Comparison of ENCODE assay signal across 13 cellular contexts in the genomic region with DNA sequence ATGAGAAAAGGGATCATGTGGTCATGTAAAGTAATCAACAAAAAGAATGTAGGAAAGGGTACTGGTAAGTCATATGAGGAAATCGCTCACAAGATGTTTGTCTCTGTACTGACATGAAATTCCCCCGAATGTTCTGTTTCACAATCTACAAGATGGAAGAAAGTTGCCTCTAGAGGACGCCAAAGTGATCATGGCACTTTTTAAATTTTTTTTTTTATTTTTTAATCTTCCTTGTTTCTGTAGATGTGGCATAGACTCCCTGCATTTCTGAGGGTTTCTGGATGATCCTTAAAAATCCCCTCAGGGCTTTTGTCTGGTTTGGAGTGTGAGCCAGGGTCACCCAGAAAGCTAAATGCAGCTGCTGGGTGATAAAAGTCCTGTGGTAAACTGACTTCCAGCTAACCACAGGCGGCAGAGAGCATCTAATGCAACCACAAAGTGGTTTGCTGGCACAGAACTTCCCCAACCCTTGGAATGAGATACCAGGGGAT.
DNase-seq lines count a peak whose midpoint lies in the region; FAIRE-seq and TF ChIP-seq lines count a peak whose summit lies in the region.
"Had no signal": no experiment of that assay in that cellular context is flagged by ENCODE, and none has a peak within 500 bp of the region (broad histone marks: within the 10 kb centered on the region; RNA-seq: fewer than 3 reads in every experiment).

No MANE protein-coding gene starts in this region.

- H3K27ac Mint-ChIP-seq in type B pancreatic cell, result no peak overlapping the region
- H3K27ac Mint-ChIP-seq: stimulated activated memory B cell treated with anti-CD40 and anti-IgM and Interleukin-4, amounts not matched to agents 10 μg/mL and 1 μg/mL and 100 μg/mL, for 72 hours had no signal

- H3K4me3 ChIP-seq in AG04449 (ENCODE audit: low read depth, low read length) (no peak overlapping the region), PC-9 (no peak overlapping the region), tibial nerve (no peak overlapping the region), kidney (ENCODE audit: low read length in 2 of 2) (no peak overlapping the region)
- H3K4me3 ChIP-seq: colonic mucosa had no signal

- WGBS in tibial nerve, 2 donors, result 80 to 81% methylated on average over 4 of the region's 4 CpGs

- no peaks in the 10 kb centered on the region for H3K79me2 ChIP-seq in PC-9 (ENCODE audit: low read depth)

- CTCF ChIA-PET in AG04449 (lab: Yijun Ruan, JAX) (interaction anchor here (1.1 to 2.4 kb wide), 2 partner anchors 9 to 289 kb away, joined by 4 to 7 read pairs; no protein-coding TSS in a partner anchor), PC-9 (lab: Charles Lee) (no interaction called here)

- DNase-seq in AG04449 (ENCODE audit: low read depth, low spot score) (peak; percentile 77), HCEC 1CT (peak; percentile 31), PC-9 (peak in 1 of 2 experiments; percentile 15), epidermal melanocyte (ENCODE audit: insufficient read length, low spot score) (peak; percentile 71), Ammon's horn (ENCODE audit: low spot score) (no peak), tibial nerve (ENCODE audit: low spot score in 2 of 2) (no peak), kidney (no peak), type B pancreatic cell (ENCODE audit: extremely low spot score, unreplicated experiment) (no peak)
- DNase-seq: activated CD8-positive, alpha-beta memory T cell treated with anti-CD3 and anti-CD28 coated beads for 24 hours; colonic mucosa; NCI-H526 had no signal

- POLR2A ChIA-PET in AG04449 (lab: Yijun Ruan, JAX) (interaction anchor here (0.7 to 1.0 kb wide), 2 partner anchors 125 to 354 kb away, joined by 3 read pairs; no protein-coding TSS in a partner anchor), PC-9 (lab: Charles Lee; ENCODE audit: unreplicated experiment) (no interaction called here)

- H3K9ac ChIP-seq in kidney (ENCODE audit: low read length in 2 of 2), result no peak overlapping the region

- H3K27me3 ChIP-seq in PC-9 (ENCODE audit: insufficient read depth, low read depth), result no peaks in the 10 kb centered on the region
- no peaks in the 10 kb centered on the region for H3K27me3 ChIP-seq in tibial nerve
- H3K27me3 ChIP-seq: colonic mucosa had no signal

- H3K4me2 ChIP-seq in PC-9, result no peak overlapping the region

- H3K4me3 Mint-ChIP-seq in type B pancreatic cell, result no peak overlapping the region
- H3K4me3 Mint-ChIP-seq: stimulated activated memory B cell treated with anti-CD40 and anti-IgM and Interleukin-4, amounts not matched to agents 10 μg/mL and 1 μg/mL and 100 μg/mL, for 72 hours had no signal

- no peak for FAIRE-seq in kidney (lab: Jason Lieb, UNC)
- FAIRE-seq: D721Med had no signal

- no peaks in the 10 kb centered on the region for H3K9me3 ChIP-seq in PC-9 (ENCODE audit: insufficient read depth, low read depth)
- H3K9me3 ChIP-seq in tibial nerve, result no peaks in the 10 kb centered on the region
- H3K9me3 ChIP-seq in kidney (ENCODE audit: control insufficient read depth in 1 of 2, low read length in 2 of 2), result no peaks in the 10 kb centered on the region
- H3K9me3 ChIP-seq: colonic mucosa had no signal

- no peak overlapping the region for H2AFZ ChIP-seq in PC-9

- H3K27ac ChIP-seq in PC-9 (no peak overlapping the region), tibial nerve (no peak overlapping the region), kidney (ENCODE audit: low read depth in 2 of 2, low read length in 2 of 2) (no peak overlapping the region)
- H3K27ac ChIP-seq: colonic mucosa had no signal

- TF ChIP-seq POLR2A in tibial nerve (IDR thresholded peaks at IDR 0.05), result no peak

- no peaks in the 10 kb centered on the region for H3K4me1 Mint-ChIP-seq in type B pancreatic cell (ENCODE audit: unreplicated experiment)
- H3K4me1 Mint-ChIP-seq: stimulated activated memory B cell treated with anti-CD40 and anti-IgM and Interleukin-4, amounts not matched to agents 10 μg/mL and 1 μg/mL and 100 μg/mL, for 72 hours had no signal

- TF ChIP-seq CTCF in AG04449 (IDR thresholded peaks at IDR 0.05; ENCODE audit: insufficient read depth, low read length, missing control alignments), result peak; percentile 8
- TF ChIP-seq CTCF in PC-9 (conservative IDR thresholded peaks at IDR 0.05), result 0 out of 2 replicates have a peak, but pooled peaks have one; percentile 39
- no peak for TF ChIP-seq CTCF in tibial nerve (IDR thresholded peaks at IDR 0.05)
- TF ChIP-seq CTCF in kidney (IDR thresholded peaks at IDR 0.05; ENCODE audit: borderline replicate concordance, extremely low read depth, insufficient read depth), result no peak
- TF ChIP-seq CTCF in type B pancreatic cell (conservative IDR thresholded peaks at IDR 0.05), result no peak

- no TSS peak for BruUV-seq in PC-9 (replicated peaks; lab: Mats Ljungman, UMichigan)

- no peaks in the 10 kb centered on the region for H3K9me3 Mint-ChIP-seq in type B pancreatic cell
- H3K9me3 Mint-ChIP-seq: stimulated activated memory B cell treated with anti-CD40 and anti-IgM and Interleukin-4, amounts not matched to agents 10 μg/mL and 1 μg/mL and 100 μg/mL, for 72 hours had no signal

- H4K20me1 ChIP-seq in PC-9 (ENCODE audit: insufficient read depth), result no peaks in the 10 kb centered on the region

- H3K4me1 ChIP-seq in PC-9 (replicated peaks; ENCODE audit: insufficient read depth) (no peaks in the 10 kb centered on the region), tibial nerve (no peaks in the 10 kb centered on the region), kidney (ENCODE audit: control insufficient read depth in 1 of 2, insufficient read depth in 1 of 2, low read depth in 1 of 2, low read length in 2 of 2) (no peaks in the 10 kb centered on the region)
- H3K4me1 ChIP-seq: colonic mucosa had no signal

- H3K36me3 ChIP-seq in PC-9 (ENCODE audit: low read depth), result no peaks in the 10 kb centered on the region
- no peaks in the 10 kb centered on the region for H3K36me3 ChIP-seq in tibial nerve
- no peaks in the 10 kb centered on the region for H3K36me3 ChIP-seq in kidney (ENCODE audit: control insufficient read depth in 1 of 2, insufficient read depth in 2 of 2, low read length in 2 of 2)
- H3K36me3 ChIP-seq: colonic mucosa had no signal

- no peak for TF ChIP-seq EP300 in tibial nerve (IDR thresholded peaks at IDR 0.05)

- H3K27me3 Mint-ChIP-seq in type B pancreatic cell, result no peaks in the 10 kb centered on the region
- H3K27me3 Mint-ChIP-seq: stimulated activated memory B cell treated with anti-CD40 and anti-IgM and Interleukin-4, amounts not matched to agents 10 μg/mL and 1 μg/mL and 100 μg/mL, for 72 hours had no signal

- no peaks in the 10 kb centered on the region for H3K9me2 ChIP-seq in PC-9 (ENCODE audit: insufficient read depth)

- no peaks in the 10 kb centered on the region for H3K36me3 Mint-ChIP-seq in type B pancreatic cell
- H3K36me3 Mint-ChIP-seq: stimulated activated memory B cell treated with anti-CD40 and anti-IgM and Interleukin-4, amounts not matched to agents 10 μg/mL and 1 μg/mL and 100 μg/mL, for 72 hours had no signal

- no peaks in the 10 kb centered on the region for H3F3A ChIP-seq in PC-9 (ENCODE audit: insufficient read depth, low read depth)

- intact Hi-C loops in PC-9 (cut with micrococcal nuclease; ENCODE audit: unreplicated experiment) (no loop called here), kidney (cut with DNase I) (no loop called here)

Comparison
In these comparisons a context has a peak if more than half of its experiments do, and no peak if none do; other contexts are left out.
1. DNase-seq: peak in AG04449 (single experiment), HCEC 1CT (single experiment) and epidermal melanocyte (single experiment); none in Ammon's horn (single experiment), tibial nerve (0 of 2), kidney (single experiment) and type B pancreatic cell (single experiment).
2. CTCF ChIP-seq: peak in AG04449 (single experiment) and PC-9 (single experiment); none in tibial nerve (0 of 5), kidney (single experiment) and type B pancreatic cell (single experiment).